ENCODE assay signal across 21 cellular contexts in genomic region chr14:55689971-55690871, GRCh38.
DNase-seq lines count a peak whose midpoint lies in the region; ATAC-seq, FAIRE-seq and TF ChIP-seq lines count a peak whose summit lies in the region.
"Had no signal": no experiment of that assay in that cellular context is flagged by ENCODE, and none has a peak within 500 bp of the region (broad histone marks: within the 10 kb centered on the region; RNA-seq: fewer than 3 reads in every experiment).

No MANE protein-coding gene starts in this region.

- H3K27ac Mint-ChIP-seq in neural progenitor cell: no peak overlapping the region
- no peak overlapping the region for H3K27ac Mint-ChIP-seq in activated naive CD4-positive, alpha-beta T cell treated with anti-CD3 and anti-CD28 coated beads, Interleukin-2, amount 10 ng/mL, durations not matched to agents 7 days and 5 days
- H3K27ac Mint-ChIP-seq: activated naive CD4-positive, alpha-beta T cell treated with anti-CD3 and anti-CD28 coated beads, Interleukin-2, amount 50 U/mL, for 72 hours; B cell had no signal

- no peak overlapping the region for H3K4me3 Mint-ChIP-seq in neural progenitor cell
- H3K4me3 Mint-ChIP-seq in activated naive CD4-positive, alpha-beta T cell treated with anti-CD3 and anti-CD28 coated beads, Interleukin-2, amount 10 ng/mL, durations not matched to agents 7 days and 5 days: no peak overlapping the region
- H3K4me3 Mint-ChIP-seq: B cell had no signal

- peaks cover 14% of the 10 kb centered on the region for H3K4me1 Mint-ChIP-seq in neural progenitor cell
- H3K4me1 Mint-ChIP-seq in activated naive CD4-positive, alpha-beta T cell treated with anti-CD3 and anti-CD28 coated beads, Interleukin-2, amount 10 ng/mL, durations not matched to agents 7 days and 5 days: peaks cover 2% of the 10 kb centered on the region

- H3K9me3 ChIP-seq in neural progenitor cell (ENCODE audit: low read depth): no peaks in the 10 kb centered on the region
- H3K9me3 ChIP-seq: breast epithelium, SJSA1 had no signal

- H3K4me2 ChIP-seq in neural progenitor cell: no peak overlapping the region
- H3K4me2 ChIP-seq: KMS-11 had no signal

- H3K27ac ChIP-seq in VCaP (peak overlapping the region; percentile 72), neural progenitor cell (no peak overlapping the region)
- H3K27ac ChIP-seq: breast epithelium, dorsolateral prefrontal cortex, KMS-11, SJSA1 had no signal

- TF ChIP-seq POLR2A in GM12892 (IDR thresholded peaks at IDR 0.05; ENCODE audit: low read depth, low read length): no peak

- no peaks in the 10 kb centered on the region for H3K27me3 ChIP-seq in neural progenitor cell
- H3K27me3 ChIP-seq: breast epithelium, dorsolateral prefrontal cortex, SJSA1 had no signal

- no peak overlapping the region for H3K4me3 ChIP-seq in neural progenitor cell
- H3K4me3 ChIP-seq: breast epithelium, dorsolateral prefrontal cortex, SJSA1 had no signal

- no peaks in the 10 kb centered on the region for H3K27me3 Mint-ChIP-seq in neural progenitor cell (ENCODE audit: insufficient read depth, low read depth)
- H3K27me3 Mint-ChIP-seq in activated naive CD4-positive, alpha-beta T cell treated with anti-CD3 and anti-CD28 coated beads, Interleukin-2, amount 10 ng/mL, durations not matched to agents 7 days and 5 days: no peaks in the 10 kb centered on the region
- H3K27me3 Mint-ChIP-seq: B cell had no signal

- H3K36me3 Mint-ChIP-seq in neural progenitor cell: peaks cover 13% of the 10 kb centered on the region
- peaks cover 13% of the 10 kb centered on the region for H3K36me3 Mint-ChIP-seq in activated naive CD4-positive, alpha-beta T cell treated with anti-CD3 and anti-CD28 coated beads, Interleukin-2, amount 10 ng/mL, durations not matched to agents 7 days and 5 days

- no peak for ATAC-seq in HG02973 (IDR thresholded peaks at IDR 0.05; ENCODE audit: unreplicated experiment)
- ATAC-seq: activated naive CD4-positive, alpha-beta T cell treated with anti-CD3 and anti-CD28 coated beads, Interleukin-2, amount 50 U/mL, for 72 hours had no signal

- peaks cover 8% of the 10 kb centered on the region for H3K4me1 ChIP-seq in neural progenitor cell
- H3K4me1 ChIP-seq: breast epithelium had no signal

- H4K20me1 ChIP-seq in neural progenitor cell (ENCODE audit: low read depth): no peaks in the 10 kb centered on the region

- no peak overlapping the region for H3K9ac ChIP-seq in neural progenitor cell
- H3K9ac ChIP-seq: KMS-11 had no signal

- peaks cover 7% of the 10 kb centered on the region for H3F3A ChIP-seq in neural progenitor cell (ENCODE audit: low read depth)

- TF ChIP-seq CTCF in VCaP (conservative IDR thresholded peaks at IDR 0.05): no peak
- TF ChIP-seq CTCF in neural progenitor cell (IDR thresholded peaks at IDR 0.05): peak; percentile 16

- peaks cover 2% of the 10 kb centered on the region for H3K9me3 Mint-ChIP-seq in neural progenitor cell
- no peaks in the 10 kb centered on the region for H3K9me3 Mint-ChIP-seq in activated naive CD4-positive, alpha-beta T cell treated with anti-CD3 and anti-CD28 coated beads, Interleukin-2, amount 10 ng/mL, durations not matched to agents 7 days and 5 days
- H3K9me3 Mint-ChIP-seq: activated naive CD4-positive, alpha-beta T cell treated with anti-CD3 and anti-CD28 coated beads, Interleukin-2, amount 50 U/mL, for 72 hours had no signal

- DNase-seq in GM12892 (ENCODE audit: insufficient read length): no peak
- no peak for DNase-seq in HTR-8/SVneo (ENCODE audit: insufficient read length, low spot score)
- DNase-seq in neural progenitor cell (ENCODE audit: low spot score): peak; percentile 33
- DNase-seq in NCI-H187 treated with DMSO at 0.1 percent for 48 hours (lab: John Stamatoyannopoulos, UW): no peak
- no peak for DNase-seq in activated naive CD4-positive, alpha-beta T cell treated with anti-CD3 and anti-CD28 coated beads, Interleukin-2, amount 10 ng/mL, durations not matched to agents 7 days and 5 days
- DNase-seq: activated CD4-positive, alpha-beta T cell treated with anti-CD3 and anti-CD28 coated beads, Interleukin-2, amount 50 U/mL, for 1 hour; activated T-cell treated with anti-CD3 and anti-CD28 coated beads for 4 hours; Calu3; dorsolateral prefrontal cortex; kidney glomerular epithelial cell; NCI-H1417 treated with DMSO at 0.1 percent for 48 hours; NCI-H345; substantia nigra; T1000 had no signal

- H3K36me3 ChIP-seq in neural progenitor cell: no peaks in the 10 kb centered on the region

- H2AFZ ChIP-seq in neural progenitor cell (replicated peaks): no peak overlapping the region

- CTCF ChIA-PET in activated naive CD4-positive, alpha-beta T cell treated with anti-CD3 and anti-CD28 coated beads, Interleukin-2, amount 10 ng/mL, durations not matched to agents 7 days and 5 days (lab: Charles Lee): interaction anchor here (1.5 kb wide), 1 partner anchor 10 kb away, joined by 3 read pairs; no protein-coding TSS in a partner anchor

- no peaks in the 10 kb centered on the region for H3K79me2 ChIP-seq in neural progenitor cell (ENCODE audit: low read depth)

- FAIRE-seq in GM12892 (lab: Jason Lieb, UNC) (peak; percentile 62), HTR-8/SVneo (lab: Jason Lieb, UNC) (peak; percentile 90)
